14 cellular contexts compared by ENCODE assay signal in the genomic region with DNA sequence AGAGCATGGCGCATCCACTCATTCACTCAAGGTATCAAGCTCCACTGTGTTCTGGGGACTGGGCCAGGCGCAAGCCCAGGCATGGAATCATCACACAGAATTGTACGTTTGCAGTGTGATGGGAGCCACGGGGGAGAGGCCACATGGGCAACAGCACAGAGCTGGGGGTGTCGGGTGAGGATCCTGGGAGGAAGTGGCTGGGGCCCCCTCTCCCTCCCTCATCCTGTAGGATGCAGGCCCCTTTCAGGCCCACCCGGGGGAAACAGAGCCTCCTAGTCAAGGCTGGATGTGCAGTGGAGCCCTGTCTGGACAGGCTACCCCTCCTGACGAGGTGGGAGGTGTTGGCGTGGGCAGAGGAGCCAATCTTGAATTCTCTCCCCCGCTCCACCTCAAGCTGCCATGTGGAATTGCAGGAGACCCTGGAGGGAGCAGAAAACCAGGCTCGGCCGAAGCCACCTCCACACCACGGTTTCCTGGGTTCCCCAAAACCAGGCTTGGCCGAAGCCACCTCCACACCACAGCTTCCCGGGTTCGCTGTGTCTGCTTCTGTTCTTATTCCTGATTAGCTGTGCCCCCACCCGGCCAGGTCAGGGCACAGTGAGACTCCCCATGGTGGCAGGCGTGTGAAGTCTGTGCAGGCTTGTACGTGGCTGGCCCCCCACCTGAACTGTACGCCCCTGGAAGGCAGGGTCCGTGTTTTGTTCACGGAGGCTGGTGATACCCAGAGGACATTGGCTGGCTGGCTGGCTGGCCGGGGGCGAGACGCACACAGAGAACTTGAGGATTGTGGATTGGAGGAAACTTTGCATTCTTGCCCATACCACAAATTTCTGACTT. TPM values are rescaled to one million over a fixed set of nuclear protein-coding genes. Genes with fewer than 3 reads are reported as not detected.
DNase-seq lines count a peak whose midpoint lies in the region; ATAC-seq lines count a peak whose summit lies in the region.
"Had no signal": no experiment of that assay in that cellular context is flagged by ENCODE, and none has a peak within 500 bp of the region (broad histone marks: within the 10 kb centered on the region; RNA-seq: fewer than 3 reads in every experiment).

No MANE protein-coding gene starts in this region.

- peaks cover 1% of the 10 kb centered on the region for H3K36me3 Mint-ChIP-seq in activated CD4-positive, alpha-beta memory T cell treated with anti-CD3 and anti-CD28 coated beads for 36 hours
- H3K36me3 Mint-ChIP-seq in naive thymus-derived CD8-positive, alpha-beta T cell = peaks cover 0 to 2% (median 0%) of the 10 kb centered on the region in 3 donors
- H3K36me3 Mint-ChIP-seq: IgD-negative memory B cell had no signal

- ATAC-seq in naive thymus-derived CD8-positive, alpha-beta T cell = no peak
- ATAC-seq in HG02610 (IDR thresholded peaks at IDR 0.05; ENCODE audit: unreplicated experiment) (no peak), GM21717 (IDR thresholded peaks at IDR 0.05; ENCODE audit: unreplicated experiment) (no peak)
- ATAC-seq: left colon had no signal

- CTCF ChIA-PET in activated CD4-positive, alpha-beta memory T cell treated with anti-CD3 and anti-CD28 coated beads for 36 hours (lab: Charles Lee) = interaction anchor here (2.1 kb wide), 1 partner anchor 47 kb away, joined by 8 read pairs; the partner anchor contains the start of genes CEP104 and DFFB

- POLR2A ChIA-PET in activated CD4-positive, alpha-beta memory T cell treated with anti-CD3 and anti-CD28 coated beads for 36 hours (lab: Charles Lee) = interaction anchor here (0.5 kb wide), 1 partner anchor 49 kb away, joined by 3 read pairs; no protein-coding TSS in a partner anchor
- POLR2A ChIA-PET in naive thymus-derived CD8-positive, alpha-beta T cell (lab: Charles Lee) = interaction anchor here (6.0 kb wide), 1 partner anchor 47 kb away, joined by 62 read pairs; the partner anchor contains the start of genes CEP104 and DFFB

- intact Hi-C loops in activated CD4-positive, alpha-beta memory T cell treated with anti-CD3 and anti-CD28 coated beads for 36 hours (cut with micrococcal nuclease) = loop anchor here (10.0 kb wide), 1 partner anchor 249 kb away; the partner anchor contains the start of genes TP73 and WRAP73

- no peaks in the 10 kb centered on the region for H3K27me3 Mint-ChIP-seq in activated CD4-positive, alpha-beta memory T cell treated with anti-CD3 and anti-CD28 coated beads for 36 hours
- no peaks in the 10 kb centered on the region for H3K27me3 Mint-ChIP-seq in naive thymus-derived CD8-positive, alpha-beta T cell

- DNase-seq in NCI-H345 (lab: John Stamatoyannopoulos, UW) = peak; percentile 41
- no peak for DNase-seq in NCI-H345 treated with DMSO at 0.1 percent for 48 hours (lab: John Stamatoyannopoulos, UW; ENCODE audit: unreplicated experiment)
- peak; percentile 61 for DNase-seq in COLO668 (lab: John Stamatoyannopoulos, UW; ENCODE audit: unreplicated experiment)
- no peak for DNase-seq in activated CD4-positive, alpha-beta memory T cell treated with anti-CD3 and anti-CD28 coated beads for 36 hours
- no peak for DNase-seq in naive thymus-derived CD8-positive, alpha-beta T cell
- no peak for DNase-seq in NCI-H1417 (lab: John Stamatoyannopoulos, UW)
- DNase-seq: activated gamma-delta T cell; effector CD4-positive, alpha-beta T cell; hypothalamus; NCI-H1092 treated with DMSO at 0.1 percent for 48 hours had no signal

- peaks cover 28% of the 10 kb centered on the region for H3K4me1 Mint-ChIP-seq in activated CD4-positive, alpha-beta memory T cell treated with anti-CD3 and anti-CD28 coated beads for 36 hours (ENCODE audit: low read depth)
- peaks cover 14 to 61% (median 35%) of the 10 kb centered on the region in 4 donors for H3K4me1 Mint-ChIP-seq in naive thymus-derived CD8-positive, alpha-beta T cell

- peak overlapping the region; percentile 34 for H3K27ac Mint-ChIP-seq in activated CD4-positive, alpha-beta memory T cell treated with anti-CD3 and anti-CD28 coated beads for 36 hours
- H3K27ac Mint-ChIP-seq in naive thymus-derived CD8-positive, alpha-beta T cell = peak overlapping the region; percentile 28 to 98 (median 94)
- H3K27ac Mint-ChIP-seq: IgD-negative memory B cell had no signal

- no peak overlapping the region for H3K4me3 Mint-ChIP-seq in activated CD4-positive, alpha-beta memory T cell treated with anti-CD3 and anti-CD28 coated beads for 36 hours
- H3K4me3 Mint-ChIP-seq in naive thymus-derived CD8-positive, alpha-beta T cell = peak overlapping the region in 6 of 10 donors; percentile 69 to 97 (median 92)

- no peaks in the 10 kb centered on the region for H3K9me3 Mint-ChIP-seq in activated CD4-positive, alpha-beta memory T cell treated with anti-CD3 and anti-CD28 coated beads for 36 hours
- peaks cover 0 to 2% (median 0%) of the 10 kb centered on the region in 9 donors for H3K9me3 Mint-ChIP-seq in naive thymus-derived CD8-positive, alpha-beta T cell
- H3K9me3 Mint-ChIP-seq: IgD-negative memory B cell had no signal

RNA-seq across cellular contexts. Expression of gene C1orf174, which starts 4.2 kb away (rescaled TPM):
- total RNA-seq in activated CD4-positive, alpha-beta memory T cell treated with anti-CD3 and anti-CD28 coated beads for 36 hours = 10 to 100 TPM; 32.8 to 33.5 TPM
- total RNA-seq in naive thymus-derived CD8-positive, alpha-beta T cell = 10 to 100 TPM; 27.7 to 29.9 TPM
- polyA plus RNA-seq in naive thymus-derived CD8-positive, alpha-beta T cell = 10 to 100 TPM; 16.4 to 27.6 (median 17.9) TPM

RNA-seq across cellular contexts. Expression of gene DFFB, which starts 46.9 kb away (rescaled TPM):
- total RNA-seq in activated CD4-positive, alpha-beta memory T cell treated with anti-CD3 and anti-CD28 coated beads for 36 hours = 1 to 10 TPM; 7.5 to 8.3 TPM
- total RNA-seq in naive thymus-derived CD8-positive, alpha-beta T cell = 10 to 100 TPM; 20.6 to 21.1 TPM
- polyA plus RNA-seq in naive thymus-derived CD8-positive, alpha-beta T cell = 10 to 100 TPM in 1 of 3 donors, 1 to 10 TPM in 2; 8.5 to 12.5 (median 9.8) TPM

RNA-seq across cellular contexts. Expression of gene CEP104, which starts 47.2 kb away (rescaled TPM):
- 10 to 100 TPM; 29.0 to 32.8 TPM for total RNA-seq in activated CD4-positive, alpha-beta memory T cell treated with anti-CD3 and anti-CD28 coated beads for 36 hours
- total RNA-seq in naive thymus-derived CD8-positive, alpha-beta T cell = 10 to 100 TPM; 51.3 to 59.0 TPM
- polyA plus RNA-seq in naive thymus-derived CD8-positive, alpha-beta T cell = 10 to 100 TPM; 13.1 to 19.4 (median 18.4) TPM

Comparison
In these comparisons a context has a peak if more than half of its experiments do, and no peak if none do; other contexts are left out.
1. DNase-seq: peak in NCI-H345 (single experiment) and COLO668 (single experiment); none in NCI-H345 treated with DMSO at 0.1 percent for 48 hours (single experiment), activated CD4-positive, alpha-beta memory T cell treated with anti-CD3 and anti-CD28 coated beads for 36 hours (single experiment), naive thymus-derived CD8-positive, alpha-beta T cell (0 of 10) and NCI-H1417 (0 of 3).